1 cellular context compared by ENCODE assay signal in the genomic region with DNA sequence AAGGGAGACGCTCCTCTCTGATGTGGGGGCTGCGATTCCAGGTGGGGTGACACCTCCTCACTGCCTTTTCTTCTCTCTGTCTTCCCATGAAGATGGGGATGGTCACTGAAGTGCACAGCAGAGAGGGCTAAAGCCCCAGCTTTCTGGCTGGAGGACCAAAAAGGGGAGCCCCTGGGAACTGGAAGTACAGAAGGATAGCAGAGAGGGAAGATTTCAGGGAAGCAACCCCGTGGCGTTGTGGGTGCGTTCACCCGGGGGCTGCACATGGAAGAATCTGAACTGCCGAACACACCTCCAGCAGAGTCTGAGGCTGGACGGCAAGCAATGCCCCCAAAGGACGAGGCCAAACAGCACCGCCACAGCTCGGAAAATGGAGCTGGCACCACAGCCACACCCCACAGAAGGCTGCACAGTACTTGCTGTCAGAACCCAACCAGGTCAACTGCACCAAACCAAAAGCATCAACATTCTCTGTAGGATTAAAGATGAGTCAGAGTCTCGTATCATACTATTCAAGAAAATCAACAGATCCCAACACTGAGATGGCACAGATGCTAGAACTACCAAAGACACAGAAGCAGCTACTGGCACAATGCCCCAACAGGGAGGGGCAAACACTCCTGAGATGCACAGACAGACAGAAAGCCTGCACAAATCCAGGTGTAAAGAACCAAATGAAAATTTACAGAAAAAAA.
TF ChIP-seq lines count a peak whose summit lies in the region.

No MANE protein-coding gene starts in this region.

TF ChIP-seq in IMR-90, 13 proteins besides CTCF, POLR2A, EP300 and RAD21:
- TF ChIP-seq MAFK (IDR thresholded peaks at IDR 0.05; ENCODE audit: low read depth, low read length) = no peak
- TF ChIP-seq MXI1 (IDR thresholded peaks at IDR 0.05; ENCODE audit: borderline replicate concordance, low read depth, low read length) = no peak
- no peak for TF ChIP-seq CEBPB (IDR thresholded peaks at IDR 0.05; ENCODE audit: low read depth, low read length)
- TF ChIP-seq RFX5 (IDR thresholded peaks at IDR 0.05; ENCODE audit: low read depth, low read length) = no peak
- TF ChIP-seq, protein P1, sequence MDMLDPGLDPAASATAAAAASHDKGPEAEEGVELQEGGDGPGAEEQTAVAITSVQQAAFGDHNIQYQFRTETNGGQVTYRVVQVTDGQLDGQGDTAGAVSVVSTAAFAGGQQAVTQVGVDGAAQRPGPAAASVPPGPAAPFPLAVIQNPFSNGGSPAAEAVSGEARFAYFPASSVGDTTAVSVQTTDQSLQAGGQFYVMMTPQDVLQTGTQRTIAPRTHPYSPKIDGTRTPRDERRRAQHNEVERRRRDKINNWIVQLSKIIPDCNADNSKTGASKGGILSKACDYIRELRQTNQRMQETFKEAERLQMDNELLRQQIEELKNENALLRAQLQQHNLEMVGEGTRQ (IDR thresholded peaks at IDR 0.05; ENCODE audit: low read depth, low read length) = no peak
- TF ChIP-seq BHLHE40 (IDR thresholded peaks at IDR 0.05; ENCODE audit: low read depth, low read length) = no peak
- no peak for TF ChIP-seq FOS (IDR thresholded peaks at IDR 0.05; ENCODE audit: low read depth, low read length)
- no peak for TF ChIP-seq RCOR1 (IDR thresholded peaks at IDR 0.05; ENCODE audit: insufficient replicate concordance, low read length)
- TF ChIP-seq MAZ (IDR thresholded peaks at IDR 0.05; ENCODE audit: borderline replicate concordance, low read depth, low read length) = no peak
- TF ChIP-seq CHD1 (IDR thresholded peaks at IDR 0.05; ENCODE audit: low read depth, low read length) = no peak
- no peak for TF ChIP-seq SMC3 (IDR thresholded peaks at IDR 0.05; ENCODE audit: low read depth, low read length)
TF ChIP-seq in IMR-90: peak in this region for 0.
